10 cellular contexts compared by ENCODE assay signal in the genomic region with DNA sequence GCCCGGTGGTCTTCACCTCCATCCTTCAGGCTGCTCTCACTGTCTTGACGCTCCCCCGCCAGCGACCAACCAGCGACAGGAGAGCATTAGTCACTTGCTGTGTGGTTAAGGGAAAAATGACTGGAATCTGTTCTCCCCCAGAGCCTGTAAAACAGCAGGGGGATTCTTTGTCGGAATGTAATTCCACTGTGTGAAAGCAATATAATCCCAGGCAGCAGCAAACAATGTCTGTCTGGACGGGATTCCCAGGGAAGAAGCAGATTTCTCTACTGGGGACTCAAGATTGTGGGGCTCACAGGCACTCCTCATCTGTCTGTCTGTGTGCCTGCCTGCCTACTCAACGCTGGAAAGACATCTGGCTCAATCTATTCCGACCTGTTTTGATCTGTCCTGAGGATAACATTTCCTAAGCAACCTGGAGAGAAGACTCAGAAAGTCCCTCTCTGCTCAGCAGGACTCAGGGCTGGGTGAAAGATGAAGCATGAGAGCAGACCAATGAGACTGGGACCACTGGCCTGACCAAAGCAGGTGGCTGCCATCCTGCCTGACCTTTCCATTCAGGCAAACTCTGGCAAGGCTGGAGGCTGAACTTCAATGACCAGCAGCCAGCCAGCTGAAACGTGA. TPM values are rescaled to one million over a fixed set of nuclear protein-coding genes. Genes with fewer than 3 reads are reported as not detected.
DNase-seq lines count a peak whose midpoint lies in the region; ATAC-seq and TF ChIP-seq lines count a peak whose summit lies in the region.
"Had no signal": no experiment of that assay in that cellular context is flagged by ENCODE, and none has a peak within 500 bp of the region (broad histone marks: within the 10 kb centered on the region; RNA-seq: fewer than 3 reads in every experiment).

No MANE protein-coding gene starts in this region.

- H3K36me3 ChIP-seq in left ventricle myocardium inferior = peaks cover 43% of the 10 kb centered on the region

- intact Hi-C loops in left ventricle myocardium inferior (cut with micrococcal nuclease) = no loop called here
- intact Hi-C loops in Right ventricle myocardium inferior (cut with DNase I) = loop anchor here (5.0 kb wide), 1 partner anchor 162 kb away; no protein-coding TSS in a partner anchor

- peak overlapping the region; percentile 21 for H3K27ac ChIP-seq in left ventricle myocardium inferior (replicated peaks)

- H3K27me3 ChIP-seq in left ventricle myocardium inferior (ENCODE audit: low read depth) = no peaks in the 10 kb centered on the region

- no peak for ATAC-seq in Right ventricle myocardium inferior
- ATAC-seq in HG03460 (IDR thresholded peaks at IDR 0.05; ENCODE audit: unreplicated experiment) = no peak
- ATAC-seq: naive thymus-derived CD4-positive, alpha-beta T cell had no signal

- no peak for DNase-seq in left ventricle myocardium inferior
- DNase-seq in Right ventricle myocardium inferior (ENCODE audit: missing footprints) = no peak
- DNase-seq in brain pericyte (ENCODE audit: low read depth, low spot score) = peak; percentile 67
- peak; percentile 84 for DNase-seq in kidney tubule cell (ENCODE audit: low spot score)
- DNase-seq in stimulated activated CD4-positive, alpha-beta T cell treated with anti-CD3 and anti-CD28 coated beads, Interleukin-15, amount 100 ng/mL, for 24 hours = no peak
- DNase-seq in COLO668 (lab: John Stamatoyannopoulos, UW; ENCODE audit: unreplicated experiment) = no peak
- no peak for DNase-seq in NK-92 (lab: John Stamatoyannopoulos, UW; ENCODE audit: unreplicated experiment)
- DNase-seq: AML-193; naive thymus-derived CD4-positive, alpha-beta T cell had no signal

- no peaks in the 10 kb centered on the region for H3K9me3 ChIP-seq in left ventricle myocardium inferior (replicated peaks)

- H3K4me1 ChIP-seq in left ventricle myocardium inferior = peaks cover 78% of the 10 kb centered on the region

- no peak overlapping the region for H3K4me3 ChIP-seq in left ventricle myocardium inferior

- TF ChIP-seq CTCF in left ventricle myocardium inferior (IDR thresholded peaks at IDR 0.05; ENCODE audit: borderline replicate concordance) = no peak

RNA-seq across cellular contexts. Expression of gene NUAK1, which starts 54.6 kb away (rescaled TPM):
- total RNA-seq in left ventricle myocardium inferior (42.1 TPM), Right ventricle myocardium inferior (42.1 TPM)

Comparison
In these comparisons a context has a peak if more than half of its experiments do, and no peak if none do; other contexts are left out.
1. DNase-seq: peak in brain pericyte (single experiment) and kidney tubule cell (single experiment); none in left ventricle myocardium inferior (single experiment), Right ventricle myocardium inferior (single experiment), stimulated activated CD4-positive, alpha-beta T cell treated with anti-CD3 and anti-CD28 coated beads, Interleukin-15, amount 100 ng/mL, for 24 hours (single experiment), COLO668 (single experiment) and NK-92 (single experiment).